Comparison of ENCODE assay signal across 8 cellular contexts in the genomic region with DNA sequence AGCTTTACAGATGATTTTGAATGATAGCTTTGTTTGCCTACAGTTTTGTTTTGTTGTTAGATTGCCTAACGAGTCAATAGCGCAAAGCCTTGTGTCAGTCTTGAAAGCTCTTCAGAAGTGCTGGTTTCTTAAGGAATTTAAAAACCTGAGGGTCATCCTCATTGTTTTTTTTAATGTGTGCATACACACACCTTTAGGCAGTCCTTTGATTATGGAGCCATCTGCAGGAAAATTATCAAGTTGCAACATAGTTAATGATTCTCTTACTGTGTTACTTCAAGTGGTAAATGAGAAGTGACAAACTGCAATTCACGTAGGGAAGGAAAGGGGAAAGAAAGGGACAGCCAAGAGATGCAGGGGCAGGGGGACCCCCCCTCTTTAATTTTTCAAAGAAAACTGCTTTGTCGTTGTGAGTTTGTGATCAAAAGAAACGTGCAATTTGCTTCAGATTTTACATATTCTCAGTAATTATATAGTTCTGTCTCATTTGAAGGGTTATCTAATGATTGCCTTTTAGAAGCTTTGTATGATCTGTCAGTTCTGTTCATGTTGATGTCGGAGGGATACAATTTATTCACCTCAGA.
DNase-seq lines count a peak whose midpoint lies in the region; ATAC-seq, FAIRE-seq and TF ChIP-seq lines count a peak whose summit lies in the region.

No MANE protein-coding gene starts in this region.

- H3K4me3 ChIP-seq in CD4-positive, alpha-beta memory T cell (ENCODE audit: low read length in 2 of 2), result no peak overlapping the region
- no peak overlapping the region for H3K4me3 ChIP-seq in endothelial cell of umbilical vein (replicated peaks in 1 of 3; ENCODE audit: insufficient read depth in 1 of 3, low read depth in 1 of 3, low read length in 3 of 3)
- H3K4me3 ChIP-seq in naive thymus-derived CD4-positive, alpha-beta T cell (ENCODE audit: low read length), result no peak overlapping the region

- peak; percentile 18 to 24 for TF ChIP-seq CTCF in endothelial cell of umbilical vein (IDR thresholded peaks at IDR 0.05; ENCODE audit: extremely low read depth in 1 of 2, insufficient read depth in 1 of 2, low read depth in 1 of 2, low read length in 2 of 2)

- H3K9me3 Mint-ChIP-seq in CD4-positive, alpha-beta memory T cell, result no peaks in the 10 kb centered on the region
- H3K9me3 Mint-ChIP-seq in naive thymus-derived CD4-positive, alpha-beta T cell, result no peaks in the 10 kb centered on the region
- H3K9me3 Mint-ChIP-seq in activated naive CD4-positive, alpha-beta T cell treated with anti-CD3 and anti-CD28 coated beads, Interleukin-2, amount 10 ng/mL, durations not matched to agents 7 days and 5 days, result no peaks in the 10 kb centered on the region

- no peaks in the 10 kb centered on the region for H3K27me3 Mint-ChIP-seq in CD4-positive, alpha-beta memory T cell
- no peaks in the 10 kb centered on the region for H3K27me3 Mint-ChIP-seq in naive thymus-derived CD4-positive, alpha-beta T cell
- no peaks in the 10 kb centered on the region for H3K27me3 Mint-ChIP-seq in activated naive CD4-positive, alpha-beta T cell treated with anti-CD3 and anti-CD28 coated beads, Interleukin-2, amount 10 ng/mL, durations not matched to agents 7 days and 5 days

- intact Hi-C loops in CD4-positive, alpha-beta memory T cell (cut with micrococcal nuclease), result loop anchor here (5.0 kb wide), 2 partner anchors 297 to 392 kb away; partner anchors contain the start of gene TCF12
- intact Hi-C loops in endothelial cell of umbilical vein (cut with micrococcal nuclease), result loop anchor here (1.0 to 10.0 kb wide), 5 partner anchors 68 to 717 kb away; partner anchors contain the start of gene TCF12
- intact Hi-C loops in naive thymus-derived CD4-positive, alpha-beta T cell (cut with micrococcal nuclease), result loop anchor here (1.0 to 10.0 kb wide), 6 partner anchors 67 to 723 kb away; no protein-coding TSS in a partner anchor

- dilution Hi-C loops in endothelial cell of umbilical vein (cut with MboI; ENCODE audit: extremely low pct_ligation_motif_present, low sequenced_read_pairs), result no loop called here

- POLR2A ChIA-PET in CD4-positive, alpha-beta memory T cell (lab: Charles Lee; ENCODE audit: partially characterized antibody), result no interaction called here
- POLR2A ChIA-PET in endothelial cell of umbilical vein (lab: Charles Lee), result interaction anchor here (1.3 kb wide), 1 partner anchor 68 kb away, joined by 3 read pairs; no protein-coding TSS in a partner anchor
- POLR2A ChIA-PET in naive thymus-derived CD4-positive, alpha-beta T cell (lab: Charles Lee), result interaction anchor here (0.6 kb wide), 1 partner anchor 808 kb away, joined by 3 read pairs; no protein-coding TSS in a partner anchor

- H3K4me2 ChIP-seq in endothelial cell of umbilical vein (ENCODE audit: insufficient read depth, low read length), result no peak overlapping the region

- H3K79me2 ChIP-seq in endothelial cell of umbilical vein (ENCODE audit: control insufficient read depth, insufficient read depth, low read length), result peaks cover 20% of the 10 kb centered on the region

- no peaks in the 10 kb centered on the region for H3K27me3 ChIP-seq in CD4-positive, alpha-beta memory T cell (ENCODE audit: insufficient read depth, low read length)
- no peaks in the 10 kb centered on the region for H3K27me3 ChIP-seq in endothelial cell of umbilical vein (ENCODE audit: control insufficient read depth in 2 of 2, insufficient read depth in 2 of 2, low read length in 2 of 2)
- no peaks in the 10 kb centered on the region for H3K27me3 ChIP-seq in naive thymus-derived CD4-positive, alpha-beta T cell (ENCODE audit: control insufficient read depth in 2 of 2, insufficient read depth in 2 of 2, low read length in 2 of 2)

- peak in 3 of 5 donors; percentile 4 to 14 (median 10) for DNase-seq in CD4-positive, alpha-beta memory T cell
- peak; percentile 61 for DNase-seq in HCEC 1CT
- peak; percentile 21 to 66 for DNase-seq in NOMO-1 (lab: John Stamatoyannopoulos, UW; ENCODE audit: unreplicated experiment in 2 of 2)
- DNase-seq in endothelial cell of umbilical vein (ENCODE audit: low read depth, low spot score), result peak; percentile 76
- DNase-seq in naive thymus-derived CD4-positive, alpha-beta T cell, result peak in 5 of 9 donors; percentile 5 to 31 (median 14)
- no peak for DNase-seq in activated naive CD4-positive, alpha-beta T cell treated with anti-CD3 and anti-CD28 coated beads, Interleukin-2, amount 10 ng/mL, durations not matched to agents 7 days and 5 days
- DNase-seq in activated CD8-positive, alpha-beta memory T cell treated with anti-CD3 and anti-CD28 coated beads, Interleukin-2, amount 50 U/mL, for 48 hours, result no peak

- H3K36me3 ChIP-seq in CD4-positive, alpha-beta memory T cell (ENCODE audit: insufficient read depth, low read length), result no peaks in the 10 kb centered on the region
- H3K36me3 ChIP-seq in endothelial cell of umbilical vein (ENCODE audit: control insufficient read depth in 2 of 2, extremely low read depth in 1 of 2, insufficient read depth in 2 of 2, low read length in 2 of 2), result no peaks in the 10 kb centered on the region
- H3K36me3 ChIP-seq in naive thymus-derived CD4-positive, alpha-beta T cell (ENCODE audit: control insufficient read depth in 2 of 3, insufficient read depth in 3 of 3, low read length in 3 of 3), result no peaks in the 10 kb centered on the region

- H3K9me3 ChIP-seq in CD4-positive, alpha-beta memory T cell (ENCODE audit: control insufficient read depth in 1 of 2, low read length in 2 of 2), result no peaks in the 10 kb centered on the region
- no peaks in the 10 kb centered on the region for H3K9me3 ChIP-seq in endothelial cell of umbilical vein (replicated peaks; ENCODE audit: control insufficient read depth, insufficient read depth, low read length)
- no peaks in the 10 kb centered on the region for H3K9me3 ChIP-seq in naive thymus-derived CD4-positive, alpha-beta T cell (ENCODE audit: control insufficient read depth in 2 of 3, low read length in 3 of 3)

- H3K4me1 ChIP-seq in CD4-positive, alpha-beta memory T cell (ENCODE audit: insufficient read depth, low read length), result peaks cover 3% of the 10 kb centered on the region
- peaks cover 17% of the 10 kb centered on the region for H3K4me1 ChIP-seq in endothelial cell of umbilical vein (ENCODE audit: control insufficient read depth, extremely low read depth, insufficient read depth, low read length)
- no peaks in the 10 kb centered on the region for H3K4me1 ChIP-seq in naive thymus-derived CD4-positive, alpha-beta T cell (ENCODE audit: control insufficient read depth in 2 of 2, insufficient read depth in 2 of 2, low read length in 2 of 2)

- FAIRE-seq in endothelial cell of umbilical vein (lab: Jason Lieb, UNC), result no peak

- H3K27ac Mint-ChIP-seq in CD4-positive, alpha-beta memory T cell, result peak overlapping the region in 1 of 7 donors; percentile 25
- no peak overlapping the region for H3K27ac Mint-ChIP-seq in naive thymus-derived CD4-positive, alpha-beta T cell
- H3K27ac Mint-ChIP-seq in activated naive CD4-positive, alpha-beta T cell treated with anti-CD3 and anti-CD28 coated beads, Interleukin-2, amount 10 ng/mL, durations not matched to agents 7 days and 5 days, result no peak overlapping the region

- H2AFZ ChIP-seq in endothelial cell of umbilical vein (ENCODE audit: low read depth, low read length), result no peak overlapping the region

- CTCF ChIA-PET in CD4-positive, alpha-beta memory T cell (lab: Charles Lee; ENCODE audit: partially characterized antibody), result interaction anchor here (1.0 to 2.5 kb wide), 11 partner anchors 9 to 722 kb away, joined by 3 to 15 read pairs (median 5); partner anchors contain the start of gene TCF12
- CTCF ChIA-PET in endothelial cell of umbilical vein (lab: Charles Lee), result interaction anchor here (0.6 to 5.0 kb wide), 31 partner anchors 10 to 723 kb away, joined by 3 to 127 read pairs (median 5); no protein-coding TSS in a partner anchor
- CTCF ChIA-PET in naive thymus-derived CD4-positive, alpha-beta T cell (lab: Charles Lee), result interaction anchor here (0.7 to 1.3 kb wide), 9 partner anchors 9 to 722 kb away, joined by 3 to 5 read pairs (median 3); partner anchors contain the start of gene TCF12
- CTCF ChIA-PET in activated naive CD4-positive, alpha-beta T cell treated with anti-CD3 and anti-CD28 coated beads, Interleukin-2, amount 10 ng/mL, durations not matched to agents 7 days and 5 days (lab: Charles Lee), result interaction anchor here (0.6 to 2.8 kb wide), 9 partner anchors 60 to 1581 kb away, joined by 3 to 17 read pairs (median 3); no protein-coding TSS in a partner anchor

- H3K4me1 Mint-ChIP-seq in CD4-positive, alpha-beta memory T cell, result peaks cover 3 to 18% (median 10%) of the 10 kb centered on the region in 4 donors
- H3K4me1 Mint-ChIP-seq in naive thymus-derived CD4-positive, alpha-beta T cell, result peaks cover 2 to 59% (median 42%) of the 10 kb centered on the region in 7 donors
- H3K4me1 Mint-ChIP-seq in activated naive CD4-positive, alpha-beta T cell treated with anti-CD3 and anti-CD28 coated beads, Interleukin-2, amount 10 ng/mL, durations not matched to agents 7 days and 5 days, result peaks cover 5% of the 10 kb centered on the region

- no peaks in the 10 kb centered on the region for H3K9me1 ChIP-seq in endothelial cell of umbilical vein (replicated peaks; ENCODE audit: control insufficient read depth, extremely low read depth, insufficient read depth, low read length)

- BruUV-seq in endothelial cell of umbilical vein (replicated peaks; lab: Mats Ljungman, UMichigan), result no TSS peak

- H3K9ac ChIP-seq in endothelial cell of umbilical vein (replicated peaks; ENCODE audit: extremely low read depth, insufficient read depth, low read length), result no peak overlapping the region

- TF ChIP-seq POLR2A in endothelial cell of umbilical vein (IDR thresholded peaks at IDR 0.05; ENCODE audit: low read depth, low read length), result no peak

- H4K20me1 ChIP-seq in endothelial cell of umbilical vein (replicated peaks; ENCODE audit: control insufficient read depth, extremely low read depth, insufficient read depth, low read length), result no peaks in the 10 kb centered on the region

- peak; percentile 42 for ATAC-seq in naive thymus-derived CD4-positive, alpha-beta T cell
- no peak for ATAC-seq in GM21786 (IDR thresholded peaks at IDR 0.05; ENCODE audit: unreplicated experiment)

- H3K36me3 Mint-ChIP-seq in CD4-positive, alpha-beta memory T cell, result peaks cover 0 to 4% of the 10 kb centered on the region in 2 donors
- peaks cover 0 to 7% (median 0%) of the 10 kb centered on the region in 5 donors for H3K36me3 Mint-ChIP-seq in naive thymus-derived CD4-positive, alpha-beta T cell
- no peaks in the 10 kb centered on the region for H3K36me3 Mint-ChIP-seq in activated naive CD4-positive, alpha-beta T cell treated with anti-CD3 and anti-CD28 coated beads, Interleukin-2, amount 10 ng/mL, durations not matched to agents 7 days and 5 days

- H3K4me3 Mint-ChIP-seq in CD4-positive, alpha-beta memory T cell, result no peak overlapping the region
- no peak overlapping the region for H3K4me3 Mint-ChIP-seq in naive thymus-derived CD4-positive, alpha-beta T cell
- no peak overlapping the region for H3K4me3 Mint-ChIP-seq in activated naive CD4-positive, alpha-beta T cell treated with anti-CD3 and anti-CD28 coated beads, Interleukin-2, amount 10 ng/mL, durations not matched to agents 7 days and 5 days

- H3K27ac ChIP-seq in CD4-positive, alpha-beta memory T cell (ENCODE audit: low read depth, low read length), result no peak overlapping the region
- no peak overlapping the region for H3K27ac ChIP-seq in endothelial cell of umbilical vein (ENCODE audit: insufficient read depth, low read depth, low read length)
- no peak overlapping the region for H3K27ac ChIP-seq in naive thymus-derived CD4-positive, alpha-beta T cell (ENCODE audit: low read depth, low read length)

Comparison
In these comparisons a context has a peak if more than half of its experiments do, and no peak if none do; other contexts are left out.
1. DNase-seq: peak in CD4-positive, alpha-beta memory T cell (3 of 5), HCEC 1CT (single experiment), NOMO-1 (2 of 2), endothelial cell of umbilical vein (single experiment) and naive thymus-derived CD4-positive, alpha-beta T cell (5 of 9); none in activated naive CD4-positive, alpha-beta T cell treated with anti-CD3 and anti-CD28 coated beads, Interleukin-2, amount 10 ng/mL, durations not matched to agents 7 days and 5 days (single experiment) and activated CD8-positive, alpha-beta memory T cell treated with anti-CD3 and anti-CD28 coated beads, Interleukin-2, amount 50 U/mL, for 48 hours (single experiment).